In the genomic region with DNA sequence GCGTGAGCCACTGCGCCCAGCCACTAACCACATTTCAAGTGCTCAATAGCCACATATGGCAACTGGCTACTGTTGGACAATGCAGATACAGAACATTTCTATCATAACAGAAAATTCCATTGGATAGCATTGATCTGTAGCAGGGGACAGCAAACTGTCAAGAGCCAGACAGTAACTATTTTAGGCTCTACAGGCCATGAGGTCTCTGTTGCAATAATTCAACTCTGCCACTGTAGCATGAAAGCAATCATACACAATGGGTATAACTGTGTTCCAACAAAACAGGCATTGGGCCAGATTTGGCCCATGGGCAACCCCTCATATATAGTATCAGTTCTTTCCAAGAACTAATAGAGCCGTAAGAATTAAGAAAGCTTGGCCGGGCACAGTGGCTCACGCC, we compare ENCODE assay signal across 16 cellular contexts. TPM values are rescaled to one million over a fixed set of nuclear protein-coding genes. Genes with fewer than 3 reads are reported as not detected.
A peak's percentile ranks its signal among the peaks of the same experiment; 100 is the strongest.
DNase-seq lines count a peak whose midpoint lies in the region; ATAC-seq and TF ChIP-seq lines count a peak whose summit lies in the region.
"Had no signal": no experiment of that assay in that cellular context is flagged by ENCODE, and none has a peak within 500 bp of the region (broad histone marks: within the 10 kb centered on the region; RNA-seq: fewer than 3 reads in every experiment).

No MANE protein-coding gene starts in this region.

- H3K9ac ChIP-seq in Loucy (ENCODE audit: low read depth, low read length, poor library complexity, severe bottlenecking) = no peak overlapping the region

- H2AFZ ChIP-seq in Loucy (ENCODE audit: low read length) = no peak overlapping the region

- H3K9me2 ChIP-seq in Loucy (replicated peaks; ENCODE audit: low read depth, low read length) = no peaks in the 10 kb centered on the region

- H3K36me3 ChIP-seq in Loucy (ENCODE audit: insufficient read depth, low read length) = peaks cover 36% of the 10 kb centered on the region

- intact Hi-C loops in dorsolateral prefrontal cortex (cut with DNase I) = no loop called here
- intact Hi-C loops in sciatic nerve (cut with DNase I) = no loop called here

- peak overlapping the region; percentile 37 for H3K4me3 ChIP-seq in Loucy (ENCODE audit: low read length, poor library complexity, severe bottlenecking)
- H3K4me3 ChIP-seq in dorsolateral prefrontal cortex = peak overlapping the region in 8 of 59 donors; percentile 0 to 39 (median 16)
- H3K4me3 ChIP-seq: K562 had no signal

- peak overlapping the region; percentile 65 for H3K4me2 ChIP-seq in Loucy (ENCODE audit: low read depth, low read length, poor library complexity, severe bottlenecking)

- peaks cover 32% of the 10 kb centered on the region for H3K4me1 ChIP-seq in Loucy (ENCODE audit: insufficient read depth, low read length, poor library complexity, severe bottlenecking)

- DNase-seq in MV-4-11 (lab: John Stamatoyannopoulos, UW) = peak; percentile 77
- DNase-seq in dorsolateral prefrontal cortex = no peak
- DNase-seq in sciatic nerve (ENCODE audit: low spot score) = no peak
- no peak for DNase-seq in NCI-H69 (lab: John Stamatoyannopoulos, UW)
- DNase-seq: Calu3, DMS53, NCI-H1092 treated with DMSO at 0.1 percent for 48 hours, NCI-H1694, NCI-H2107, NCI-H2227 treated with DMSO at 0.1 percent for 48 hours, NCI-H524, Right ventricle myocardium superior had no signal

- no peaks in the 10 kb centered on the region for H3K9me3 ChIP-seq in Loucy (ENCODE audit: insufficient read depth, low read depth, low read length)

- ATAC-seq in sciatic nerve (peak; percentile 36), HG02623 (IDR thresholded peaks at IDR 0.05; ENCODE audit: unreplicated experiment) (no peak), HG03045 (IDR thresholded peaks at IDR 0.05; ENCODE audit: unreplicated experiment) (no peak)
- ATAC-seq: K562 had no signal

- peaks cover 47% of the 10 kb centered on the region for H3K79me2 ChIP-seq in Loucy (ENCODE audit: insufficient read depth, low read length)

- TF ChIP-seq CTCF in Loucy (conservative IDR thresholded peaks at IDR 0.05; ENCODE audit: low read length) = no peak
- TF ChIP-seq CTCF in dorsolateral prefrontal cortex (IDR thresholded peaks at IDR 0.05 in 54 of 56, conservative IDR thresholded peaks at IDR 0.05 in 2 of 56; ENCODE audit: low read depth in 1 of 56, partially characterized antibody in 56 of 56) = no peak

- H4K20me1 ChIP-seq in Loucy (ENCODE audit: insufficient read depth, low read length, poor library complexity, severe bottlenecking) = peaks cover 10% of the 10 kb centered on the region

- H3K27me3 ChIP-seq in Loucy (ENCODE audit: insufficient read depth, low read length, poor library complexity, severe bottlenecking) (no peaks in the 10 kb centered on the region), dorsolateral prefrontal cortex (no peaks in the 10 kb centered on the region)

- H3F3A ChIP-seq in Loucy (ENCODE audit: low read depth) = peaks cover 4% of the 10 kb centered on the region; the same call in 1 of the 2 replicates

- peak overlapping the region in 31 of 59 donors; percentile 3 to 85 (median 51) for H3K27ac ChIP-seq in dorsolateral prefrontal cortex

RNA-seq across cellular contexts. Expression of gene CSRNP2, which starts 8.0 kb away (rescaled TPM):
- 10 to 100 TPM; 42.6 to 96.4 (median 71.8) TPM for total RNA-seq in dorsolateral prefrontal cortex
- 38.4 TPM for total RNA-seq in sciatic nerve

RNA-seq across cellular contexts. Expression of gene LETMD1, which starts 27.3 kb away (rescaled TPM):
- total RNA-seq in dorsolateral prefrontal cortex (10 to 100 TPM; 43.1 to 97.4 (median 70.1) TPM), sciatic nerve (58.5 TPM)

RNA-seq across cellular contexts. Expression of gene SLC11A2, which starts 49.2 kb away (rescaled TPM):
- total RNA-seq in dorsolateral prefrontal cortex (100 to 1,000 TPM in 69 of 120 experiments, 10 to 100 TPM in 51; 65.0 to 180 (median 103) TPM), sciatic nerve (82.5 TPM)
